In genomic region chr14:85921241-85921640, GRCh38 we compare ENCODE assay signal across 19 cellular contexts.
"Had no signal": no experiment of that assay in that cellular context is flagged by ENCODE, and none has a peak within 500 bp of the region (broad histone marks: within the 10 kb centered on the region; RNA-seq: fewer than 3 reads in every experiment).

No MANE protein-coding gene starts in this region.

- DNase-seq: activated CD4-positive, alpha-beta T cell treated with anti-CD3 and anti-CD28 coated beads for 48 hours; activated CD4-positive, CD25-positive, alpha-beta regulatory T cell; activated CD8-positive, alpha-beta T cell treated with anti-CD3 and anti-CD28 coated beads for 36 hours; activated naive CD4-positive, alpha-beta T cell treated with anti-CD3 and anti-CD28 coated beads for 36 hours; activated T-cell treated with anti-CD3 and anti-CD28 coated beads, Interleukin-2, amount 50 U/mL, for 4 hours; brain microvascular endothelial cell; cortex of kidney; effector CD4-positive, alpha-beta T cell; gastrocnemius medialis; islet precursor cell; psoas muscle; right lobe of liver; stimulated activated CD4-positive, alpha-beta T cell treated with anti-CD3 and anti-CD28 coated beads, Interleukin-4, amount 100 ng/mL, for 4 hours; T1000; tibial artery had no signal

- H3K4me2 ChIP-seq: smooth muscle cell had no signal

- H3K4me3 ChIP-seq: gastrocnemius medialis, lung, psoas muscle, right lobe of liver, smooth muscle cell, tibial artery had no signal

- H3K36me3 ChIP-seq: brain microvascular endothelial cell, gastrocnemius medialis, right lobe of liver, tibial artery had no signal

- H3K27me3 ChIP-seq: brain microvascular endothelial cell, gastrocnemius medialis, right lobe of liver, tibial artery had no signal

- H3K4me1 ChIP-seq: gastrocnemius medialis, psoas muscle, right lobe of liver, tibial artery had no signal

- H3K27ac ChIP-seq: brain microvascular endothelial cell, gastrocnemius medialis, psoas muscle, right lobe of liver, tibial artery had no signal

- H3K9me3 ChIP-seq: gastrocnemius medialis, psoas muscle, right lobe of liver, tibial artery had no signal

- ATAC-seq: activated CD8-positive, alpha-beta T cell treated with anti-CD3 and anti-CD28 coated beads for 36 hours; activated T-cell treated with anti-CD3 and anti-CD28 coated beads, Interleukin-2, amount 50 U/mL, for 4 hours; esophagus mucosa; gastrocnemius medialis; psoas muscle; right lobe of liver; stimulated activated memory B cell treated with anti-CD40 and anti-IgM and Interleukin-4, amounts not matched to agents 10 μg/mL and 1 μg/mL and 100 μg/mL, for 72 hours had no signal
